In genomic region chr3:60393946-60394345, GRCh38 we compare ENCODE assay signal across 38 cellular contexts.
"Had no signal": no experiment of that assay in that cellular context is flagged by ENCODE, and none has a peak within 500 bp of the region (broad histone marks: within the 10 kb centered on the region; RNA-seq: fewer than 3 reads in every experiment).

No MANE protein-coding gene starts in this region.

- H3K9me3 Mint-ChIP-seq: activated naive CD4-positive, alpha-beta T cell treated with anti-CD3 and anti-CD28 coated beads, Interleukin-2, amount 10 ng/mL, durations not matched to agents 7 days and 5 days; activated naive CD4-positive, alpha-beta T cell treated with anti-CD3 and anti-CD28 coated beads, Interleukin-2, amount 50 U/mL, for 24 hours; activated naive CD8-positive, alpha-beta T cell treated with anti-CD3 and anti-CD28 coated beads, Interleukin-2, amount 50 U/mL, for 24 hours; activated T-cell treated with anti-CD3 and anti-CD28 coated beads, Interleukin-2, amount 50 U/mL, for 4 hours; activated T-helper 17 cell treated with anti-CD3 and anti-CD28 coated beads, Interleukin-2, amount 50 U/mL, for 72 hours; activated T-helper 2 cell treated with anti-CD3 and anti-CD28 coated beads, Interferon-gamma antibody, Interleukin-2, Interleukin-4, amounts not matched to agents 10 μg/mL and 5 μg/mL and 100 μg/mL, durations not matched to agents 14 hours and 24 hours and 36 hours; central memory CD8-positive, alpha-beta T cell had no signal

- ATAC-seq: activated naive CD4-positive, alpha-beta T cell treated with anti-CD3 and anti-CD28 coated beads, Interleukin-2, amount 50 U/mL, for 72 hours; activated naive CD8-positive, alpha-beta T cell treated with anti-CD3 and anti-CD28 coated beads, Interleukin-2, amount 50 U/mL, for 24 hours; activated T-cell treated with anti-CD3 and anti-CD28 coated beads, Interleukin-2, amount 50 U/mL, for 4 hours; activated T-cell treated with anti-CD3 and anti-CD28 coated beads, Interleukin-2, amount 50 U/mL, for 72 hours; activated T-helper 17 cell treated with anti-CD3 and anti-CD28 coated beads, Interleukin-2, amount 50 U/mL, for 72 hours; body of pancreas had no signal

- DNase-seq: activated effector memory CD4-positive, alpha-beta T cell treated with anti-CD3 and anti-CD28 coated beads, Interleukin-2, amount 50 U/mL, for 16 hours; activated effector memory CD4-positive, alpha-beta T cell treated with Interleukin-2 at 50 U/mL for 16 hours; activated gamma-delta T cell; activated gamma-delta T cell treated with Interleukin-2 at 50 U/mL for 16 hours; activated naive CD4-positive, alpha-beta T cell; activated naive CD4-positive, alpha-beta T cell treated with anti-CD3 and anti-CD28 coated beads for 36 hours; activated naive CD4-positive, alpha-beta T cell treated with anti-CD3 and anti-CD28 coated beads, Interleukin-2, amount 10 ng/mL, durations not matched to agents 7 days and 5 days; activated naive CD4-positive, alpha-beta T cell treated with anti-CD3 and anti-CD28 coated beads, Interleukin-2, amount 50 U/mL, for 16 hours; activated naive CD4-positive, alpha-beta T cell treated with Interleukin-2 at 50 U/mL for 16 hours; activated naive CD8-positive, alpha-beta T cell treated with anti-CD3 and anti-CD28 coated beads for 36 hours; activated naive CD8-positive, alpha-beta T cell treated with anti-CD3 and anti-CD28 coated beads, Interleukin-2, amount 10 ng/mL, durations not matched to agents 7 days and 5 days; activated naive CD8-positive, alpha-beta T cell treated with anti-CD3 and anti-CD28 coated beads, Interleukin-2, amount 50 U/mL, for 24 hours; activated T-cell treated with anti-CD3 and anti-CD28 coated beads, Interleukin-2, amount 50 U/mL, for 1 hour; activated T-cell treated with anti-CD3 and anti-CD28 coated beads, Interleukin-2, amount 50 U/mL, for 24 hours; activated T-cell treated with anti-CD3 and anti-CD28 coated beads, Interleukin-2, amount 50 U/mL, for 4 hours; activated T-cell treated with anti-CD3 and anti-CD28 coated beads, Interleukin-2, amount 50 U/mL, for 48 hours; activated T-cell treated with anti-CD3 and anti-CD28 coated beads, Interleukin-2, amount 50 U/mL, for 72 hours; adrenal gland; amniotic stem cell; amygdala; anterior cingulate cortex; aorta; body of pancreas; brain microvascular endothelial cell; caudate nucleus; central memory CD4-positive, alpha-beta T cell; cerebellar nuclear complex had no signal

- H3K9me3 ChIP-seq: adrenal gland, ascending aorta, body of pancreas, breast epithelium had no signal

- H3K27me3 ChIP-seq: adrenal gland, ascending aorta, body of pancreas, brain microvascular endothelial cell, breast epithelium, cardiac muscle cell had no signal

- H3K4me1 ChIP-seq: adrenal gland, ascending aorta, body of pancreas, breast epithelium had no signal

- H3K4me3 ChIP-seq: adrenal gland, ascending aorta, body of pancreas, breast epithelium, cardiac muscle cell had no signal

- H3K27ac ChIP-seq: adrenal gland, ascending aorta, body of pancreas, brain microvascular endothelial cell, breast epithelium, cardiac muscle cell had no signal

- H3K4me3 Mint-ChIP-seq: activated naive CD4-positive, alpha-beta T cell treated with anti-CD3 and anti-CD28 coated beads for 36 hours; activated naive CD4-positive, alpha-beta T cell treated with anti-CD3 and anti-CD28 coated beads, Interleukin-2, amount 10 ng/mL, durations not matched to agents 7 days and 5 days; activated naive CD4-positive, alpha-beta T cell treated with anti-CD3 and anti-CD28 coated beads, Interleukin-2, amount 50 U/mL, for 24 hours; activated naive CD8-positive, alpha-beta T cell; activated naive CD8-positive, alpha-beta T cell treated with anti-CD3 and anti-CD28 coated beads for 36 hours; activated naive CD8-positive, alpha-beta T cell treated with anti-CD3 and anti-CD28 coated beads, Interleukin-2, amount 10 ng/mL, durations not matched to agents 7 days and 5 days; activated naive CD8-positive, alpha-beta T cell treated with anti-CD3 and anti-CD28 coated beads, Interleukin-2, amount 50 U/mL, for 24 hours; activated T-cell treated with anti-CD3 and anti-CD28 coated beads, Interleukin-2, amount 50 U/mL, for 24 hours; activated T-cell treated with anti-CD3 and anti-CD28 coated beads, Interleukin-2, amount 50 U/mL, for 4 hours; activated T-cell treated with anti-CD3 and anti-CD28 coated beads, Interleukin-2, amount 50 U/mL, for 72 hours; activated T-helper 1 cell treated with anti-CD3 and anti-CD28 coated beads, Interleukin-12 subunit alpha, Interleukin-12 subunit beta, Interleukin-2, Interleukin-4 antibody, amounts not matched to agents 30 ng/mL and 10 ng/mL and 1 ng/mL, durations not matched to agents 14 hours and 24 hours and 36 hours; activated T-helper 17 cell treated with anti-CD3 and anti-CD28 coated beads, Interleukin-2, amount 50 U/mL, for 72 hours; brain; central memory CD8-positive, alpha-beta T cell had no signal

- H3K4me1 Mint-ChIP-seq: activated naive CD4-positive, alpha-beta T cell treated with anti-CD3 and anti-CD28 coated beads, Interleukin-2, amount 10 ng/mL, durations not matched to agents 7 days and 5 days; activated naive CD4-positive, alpha-beta T cell treated with anti-CD3 and anti-CD28 coated beads, Interleukin-2, amount 50 U/mL, for 24 hours; activated naive CD8-positive, alpha-beta T cell treated with anti-CD3 and anti-CD28 coated beads for 36 hours; activated naive CD8-positive, alpha-beta T cell treated with anti-CD3 and anti-CD28 coated beads, Interleukin-2, amount 10 ng/mL, durations not matched to agents 7 days and 5 days; activated naive CD8-positive, alpha-beta T cell treated with anti-CD3 and anti-CD28 coated beads, Interleukin-2, amount 50 U/mL, for 24 hours; activated T-helper 17 cell treated with anti-CD3 and anti-CD28 coated beads, Interleukin-2, amount 50 U/mL, for 72 hours; brain; central memory CD8-positive, alpha-beta T cell had no signal

- H3K36me3 ChIP-seq: adrenal gland, ascending aorta, brain microvascular endothelial cell, breast epithelium, cardiac muscle cell had no signal

- H3K36me3 Mint-ChIP-seq: activated naive CD4-positive, alpha-beta T cell treated with anti-CD3 and anti-CD28 coated beads, Interleukin-2, amount 10 ng/mL, durations not matched to agents 7 days and 5 days; activated naive CD4-positive, alpha-beta T cell treated with anti-CD3 and anti-CD28 coated beads, Interleukin-2, amount 50 U/mL, for 24 hours; activated naive CD4-positive, alpha-beta T cell treated with anti-CD3 and anti-CD28 coated beads, Interleukin-2, amount 50 U/mL, for 72 hours; activated naive CD8-positive, alpha-beta T cell; activated naive CD8-positive, alpha-beta T cell treated with anti-CD3 and anti-CD28 coated beads, Interleukin-2, amount 10 ng/mL, durations not matched to agents 7 days and 5 days; brain had no signal

- H3K27ac Mint-ChIP-seq: activated naive CD4-positive, alpha-beta T cell treated with anti-CD3 and anti-CD28 coated beads for 36 hours; activated naive CD4-positive, alpha-beta T cell treated with anti-CD3 and anti-CD28 coated beads, Interleukin-2, amount 10 ng/mL, durations not matched to agents 7 days and 5 days; activated naive CD4-positive, alpha-beta T cell treated with anti-CD3 and anti-CD28 coated beads, Interleukin-2, amount 50 U/mL, for 24 hours; activated naive CD4-positive, alpha-beta T cell treated with anti-CD3 and anti-CD28 coated beads, Interleukin-2, amount 50 U/mL, for 72 hours; activated naive CD8-positive, alpha-beta T cell; activated naive CD8-positive, alpha-beta T cell treated with anti-CD3 and anti-CD28 coated beads for 36 hours; activated naive CD8-positive, alpha-beta T cell treated with anti-CD3 and anti-CD28 coated beads, Interleukin-2, amount 10 ng/mL, durations not matched to agents 7 days and 5 days; activated naive CD8-positive, alpha-beta T cell treated with anti-CD3 and anti-CD28 coated beads, Interleukin-2, amount 50 U/mL, for 24 hours; activated T-cell treated with anti-CD3 and anti-CD28 coated beads, Interleukin-2, amount 50 U/mL, for 24 hours; activated T-cell treated with anti-CD3 and anti-CD28 coated beads, Interleukin-2, amount 50 U/mL, for 72 hours; activated T-helper 1 cell treated with anti-CD3 and anti-CD28 coated beads, Interleukin-12 subunit alpha, Interleukin-12 subunit beta, Interleukin-2, Interleukin-4 antibody, amounts not matched to agents 30 ng/mL and 10 ng/mL and 1 ng/mL, durations not matched to agents 14 hours and 24 hours and 36 hours; activated T-helper 17 cell treated with anti-CD3 and anti-CD28 coated beads, Interleukin-2, amount 50 U/mL, for 72 hours; activated T-helper 2 cell treated with anti-CD3 and anti-CD28 coated beads, Interferon-gamma antibody, Interleukin-2, Interleukin-4, amounts not matched to agents 10 μg/mL and 5 μg/mL and 100 μg/mL, durations not matched to agents 14 hours and 24 hours and 36 hours; brain had no signal

- H3K27me3 Mint-ChIP-seq: activated naive CD4-positive, alpha-beta T cell treated with anti-CD3 and anti-CD28 coated beads, Interleukin-2, amount 50 U/mL, for 24 hours; activated naive CD8-positive, alpha-beta T cell; activated naive CD8-positive, alpha-beta T cell treated with anti-CD3 and anti-CD28 coated beads for 36 hours; activated naive CD8-positive, alpha-beta T cell treated with anti-CD3 and anti-CD28 coated beads, Interleukin-2, amount 10 ng/mL, durations not matched to agents 7 days and 5 days; activated naive CD8-positive, alpha-beta T cell treated with anti-CD3 and anti-CD28 coated beads, Interleukin-2, amount 50 U/mL, for 24 hours; activated T-cell treated with anti-CD3 and anti-CD28 coated beads, Interleukin-2, amount 50 U/mL, for 24 hours had no signal
